Comparison of ENCODE assay signal across 7 cellular contexts in genomic region chr22:46738642-46738960, GRCh38. TPM values are rescaled to one million over a fixed set of nuclear protein-coding genes. Genes with fewer than 3 reads are reported as not detected.
A peak's percentile ranks its signal among the peaks of the same experiment; 100 is the strongest.
DNase-seq lines count a peak whose midpoint lies in the region; ATAC-seq, FAIRE-seq and TF ChIP-seq lines count a peak whose summit lies in the region.

No MANE protein-coding gene starts in this region.

- H3K36me3 Mint-ChIP-seq in activated naive CD8-positive, alpha-beta T cell treated with anti-CD3 and anti-CD28 coated beads, Interleukin-2, amount 50 U/mL, for 24 hours (ENCODE audit: low read depth): peaks cover 4% of the 10 kb centered on the region

- H3K9me1 ChIP-seq in keratinocyte (ENCODE audit: control insufficient read depth, extremely low read depth, insufficient read depth, low read length): no peaks in the 10 kb centered on the region

- no peak for TF ChIP-seq POLR2A in suprapubic skin (IDR thresholded peaks at IDR 0.05)

- peaks cover 44% of the 10 kb centered on the region for H3K4me1 Mint-ChIP-seq in activated naive CD8-positive, alpha-beta T cell treated with anti-CD3 and anti-CD28 coated beads, Interleukin-2, amount 50 U/mL, for 24 hours

- H3K27me3 ChIP-seq in keratinocyte (ENCODE audit: control insufficient read depth, extremely low read depth, insufficient read depth, low read length) (no peaks in the 10 kb centered on the region), suprapubic skin (no peaks in the 10 kb centered on the region)

- no peaks in the 10 kb centered on the region for H4K20me1 ChIP-seq in keratinocyte (ENCODE audit: control insufficient read depth, extremely low read depth, insufficient read depth, low read length)

- no peaks in the 10 kb centered on the region for H3K9me3 Mint-ChIP-seq in activated naive CD8-positive, alpha-beta T cell treated with anti-CD3 and anti-CD28 coated beads, Interleukin-2, amount 50 U/mL, for 24 hours

- no peak for DNase-seq in activated naive CD8-positive, alpha-beta T cell treated with anti-CD3 and anti-CD28 coated beads, Interleukin-2, amount 50 U/mL, for 24 hours
- no peak for DNase-seq in keratinocyte (ENCODE audit: low read depth, low spot score)
- DNase-seq in suprapubic skin (ENCODE audit: low spot score in 2 of 2): no peak
- no peak for DNase-seq in NCI-H82 treated with DMSO at 0.1 percent for 48 hours (lab: John Stamatoyannopoulos, UW; ENCODE audit: unreplicated experiment)
- DNase-seq in occipital lobe (lab: John Stamatoyannopoulos, UW): no peak

- peaks cover 26% of the 10 kb centered on the region for H3K4me1 ChIP-seq in keratinocyte (ENCODE audit: control insufficient read depth, extremely low read depth, insufficient read depth, low read length)
- H3K4me1 ChIP-seq in suprapubic skin: peaks cover 61% of the 10 kb centered on the region

- peak overlapping the region; percentile 95 for H3K4me2 ChIP-seq in keratinocyte (ENCODE audit: control insufficient read depth, extremely low read depth, insufficient read depth, low read depth, low read length)

- peak overlapping the region; percentile 76 for H3K9ac ChIP-seq in keratinocyte (ENCODE audit: control insufficient read depth, extremely low read depth, insufficient read depth, low read length)

- no peak for TF ChIP-seq EP300 in suprapubic skin (IDR thresholded peaks at IDR 0.05)

- peak overlapping the region; percentile 60 to 68 (median 63) for H3K4me3 ChIP-seq in keratinocyte (ENCODE audit: control insufficient read depth in 2 of 3, extremely low read depth in 1 of 3, insufficient read depth in 2 of 3, low read depth in 1 of 3, low read length in 3 of 3)
- H3K4me3 ChIP-seq in suprapubic skin: peak overlapping the region; percentile 87

- H3K27me3 Mint-ChIP-seq in activated naive CD8-positive, alpha-beta T cell treated with anti-CD3 and anti-CD28 coated beads, Interleukin-2, amount 50 U/mL, for 24 hours: no peaks in the 10 kb centered on the region

- no peak for FAIRE-seq in keratinocyte (lab: Jason Lieb, UNC)

- ATAC-seq in HG02798 (IDR thresholded peaks at IDR 0.05; ENCODE audit: poor library complexity, unreplicated experiment): peak; percentile 1
- peak; percentile 8 for ATAC-seq in activated naive CD8-positive, alpha-beta T cell treated with anti-CD3 and anti-CD28 coated beads, Interleukin-2, amount 50 U/mL, for 24 hours
- no peak for ATAC-seq in GM21717 (IDR thresholded peaks at IDR 0.05; ENCODE audit: unreplicated experiment)

- no peaks in the 10 kb centered on the region for H3K36me3 ChIP-seq in keratinocyte (ENCODE audit: control insufficient read depth in 2 of 2, extremely low read depth in 1 of 2, insufficient read depth in 2 of 2, low read length in 2 of 2)
- H3K36me3 ChIP-seq in suprapubic skin: no peaks in the 10 kb centered on the region

- dilution Hi-C loops in keratinocyte (cut with MboI; ENCODE audit: extremely low pct_ligation_motif_present, low sequenced_read_pairs): no loop called here

- H3K79me2 ChIP-seq in keratinocyte (ENCODE audit: control insufficient read depth, insufficient read depth, low read length): peaks cover 20% of the 10 kb centered on the region

- peak overlapping the region; percentile 75 for H3K27ac Mint-ChIP-seq in activated naive CD8-positive, alpha-beta T cell treated with anti-CD3 and anti-CD28 coated beads, Interleukin-2, amount 50 U/mL, for 24 hours

- WGBS in suprapubic skin: 0% methylated on average over 1 of the region's 14 CpGs

- H3K9me3 ChIP-seq in keratinocyte (ENCODE audit: control insufficient read depth, low read depth, low read length) (no peaks in the 10 kb centered on the region), suprapubic skin (no peaks in the 10 kb centered on the region)

- H3K27ac ChIP-seq in keratinocyte (ENCODE audit: control insufficient read depth, insufficient read depth, low read length) (peak overlapping the region; percentile 76), suprapubic skin (peak overlapping the region; percentile 88)

- H2AFZ ChIP-seq in keratinocyte (ENCODE audit: control insufficient read depth, low read length): peak overlapping the region; percentile 61

- TF ChIP-seq CTCF in keratinocyte (optimal IDR thresholded peaks at IDR 0.05 in 1 of 3, IDR thresholded peaks at IDR 0.05 in 1 of 3, conservative IDR thresholded peaks at IDR 0.05 in 1 of 3; ENCODE audit: extremely low read depth in 1 of 3, insufficient read depth in 2 of 3, low read length in 3 of 3): no peak
- no peak for TF ChIP-seq CTCF in suprapubic skin (IDR thresholded peaks at IDR 0.05)

- H3K4me3 Mint-ChIP-seq in activated naive CD8-positive, alpha-beta T cell treated with anti-CD3 and anti-CD28 coated beads, Interleukin-2, amount 50 U/mL, for 24 hours: peak overlapping the region; percentile 82

RNA-seq across cellular contexts. Expression of gene CERK, which starts 0.5 kb away (rescaled TPM):
- polyA plus RNA-seq in keratinocyte: 11.7 to 12.7 TPM (median 11.9 TPM) in 3 replicates
- 10.3 TPM for polyA plus RNA-seq in keratinocyte (2011; ENCODE audit: low read depth)
- 7.9 and 9.0 TPM in 2 replicates for polyA plus RNA-seq in keratinocyte (2011; cell fraction: cytosol; rRNA removed)
- 8.3 and 9.7 TPM in 2 replicates for polyA plus RNA-seq in keratinocyte (2011; cell fraction: nucleus; rRNA removed)
- 11.7 and 12.5 TPM in 2 replicates for polyA plus RNA-seq in keratinocyte (2012; ENCODE audit: low replicate concordance)
- 19.9 to 24.0 TPM (median 20.7 TPM) in 3 replicates for polyA minus RNA-seq in keratinocyte
- polyA minus RNA-seq in keratinocyte (2011; cell fraction: cytosol; rRNA and poly(A)+ RNA removed): 20.1 TPM
- polyA minus RNA-seq in keratinocyte (2011; cell fraction: nucleus; rRNA and poly(A)+ RNA removed): 7.1 and 9.8 TPM in 2 replicates
- total RNA-seq in suprapubic skin (10 to 100 TPM; 19.2 to 46.2 (median 36.6) TPM), occipital lobe (42.0 TPM)

RNA-seq across cellular contexts. Expression of gene TBC1D22A, which starts 23.8 kb away (rescaled TPM):
- 17.7 to 22.7 TPM (median 20.9 TPM) in 3 replicates for polyA plus RNA-seq in keratinocyte
- polyA plus RNA-seq in keratinocyte (2011; ENCODE audit: low read depth): 25.3 TPM
- polyA plus RNA-seq in keratinocyte (2011; cell fraction: cytosol; rRNA removed): 20.4 and 25.8 TPM in 2 replicates
- 16.9 and 19.1 TPM in 2 replicates for polyA plus RNA-seq in keratinocyte (2011; cell fraction: nucleus; rRNA removed)
- 15.0 and 23.9 TPM in 2 replicates for polyA plus RNA-seq in keratinocyte (2012; ENCODE audit: low replicate concordance)
- 14.2 to 21.3 TPM (median 14.7 TPM) in 3 replicates for polyA minus RNA-seq in keratinocyte
- polyA minus RNA-seq in keratinocyte (2011; cell fraction: cytosol; rRNA and poly(A)+ RNA removed): 19.6 TPM
- 11.9 and 20.6 TPM in 2 replicates for polyA minus RNA-seq in keratinocyte (2011; cell fraction: nucleus; rRNA and poly(A)+ RNA removed)
- total RNA-seq in suprapubic skin: 10 to 100 TPM; 24.8 to 43.2 (median 35.4) TPM
- 4.5 TPM for total RNA-seq in occipital lobe
